ENCODE assay signal across 8 cellular contexts in genomic region chr12:56499879-56500278, GRCh38. TPM values are rescaled to one million over a fixed set of nuclear protein-coding genes. Genes with fewer than 3 reads are reported as not detected.
"Had no signal": no experiment of that assay in that cellular context is flagged by ENCODE, and none has a peak within 500 bp of the region (broad histone marks: within the 10 kb centered on the region; RNA-seq: fewer than 3 reads in every experiment).

No MANE protein-coding gene starts in this region.

RNA-seq across cellular contexts. Expression of gene GLS2, which starts 11.9 kb away (rescaled TPM):
- total RNA-seq: NCI-H460, OCI-LY7, RPMI7951, SJCRH30, SK-MEL-5 had no signal

RNA-seq across cellular contexts. Expression of gene MIP, which starts 45.4 kb away (rescaled TPM):
- total RNA-seq: NCI-H460, PC-9, Right ventricle myocardium inferior, SJCRH30, SK-MEL-5 had no signal
- polyA plus RNA-seq: SK-N-SH had no signal
